ENCODE assay signal across 18 cellular contexts in genomic region chr12:1572731-1573130, GRCh38. TPM values are rescaled to one million over a fixed set of nuclear protein-coding genes. Genes with fewer than 3 reads are reported as not detected.
DNase-seq lines count a peak whose midpoint lies in the region; ATAC-seq, FAIRE-seq and TF ChIP-seq lines count a peak whose summit lies in the region.
"Had no signal": no experiment of that assay in that cellular context is flagged by ENCODE, and none has a peak within 500 bp of the region (broad histone marks: within the 10 kb centered on the region; RNA-seq: fewer than 3 reads in every experiment).

No MANE protein-coding gene starts in this region.

- H3K27me3 Mint-ChIP-seq in astrocyte (ENCODE audit: low read depth, unreplicated experiment) = no peaks in the 10 kb centered on the region
- peaks cover 4 to 9% of the 10 kb centered on the region in 2 donors for H3K27me3 Mint-ChIP-seq in stimulated activated naive B cell treated with anti-CD40 and anti-IgM and Interleukin-4, amounts not matched to agents 10 μg/mL and 1 μg/mL and 100 μg/mL, for 72 hours

- H3K9me3 Mint-ChIP-seq in astrocyte (ENCODE audit: unreplicated experiment) = no peaks in the 10 kb centered on the region
- peaks cover 1 to 3% of the 10 kb centered on the region in 2 donors for H3K9me3 Mint-ChIP-seq in stimulated activated naive B cell treated with anti-CD40 and anti-IgM and Interleukin-4, amounts not matched to agents 10 μg/mL and 1 μg/mL and 100 μg/mL, for 72 hours

- H4K20me1 ChIP-seq in astrocyte (ENCODE audit: insufficient read depth, low read length) = peaks cover 63% of the 10 kb centered on the region

- no peak overlapping the region for H3K9ac ChIP-seq in astrocyte (ENCODE audit: low read length)
- H3K9ac ChIP-seq: SK-N-SH had no signal

- no peak for FAIRE-seq in astrocyte (lab: Jason Lieb, UNC)
- FAIRE-seq: GM12892, H54 had no signal

- H3K79me2 ChIP-seq in astrocyte (ENCODE audit: insufficient read depth, low read length) = peaks cover 51% of the 10 kb centered on the region

- no peaks in the 10 kb centered on the region for H3K9me3 ChIP-seq in astrocyte (ENCODE audit: insufficient read depth, low read depth, low read length)
- H3K9me3 ChIP-seq: SK-N-SH had no signal

- DNase-seq in HT1080 (ENCODE audit: low read depth) (peak; percentile 73), astrocyte (ENCODE audit: low read depth) (no peak), lung microvascular endothelial cell (ENCODE audit: low read depth in 2 of 2) (peak; percentile 46 to 76), cerebellum (ENCODE audit: low spot score) (no peak)
- no peak for DNase-seq in stimulated activated naive B cell treated with anti-CD40 and anti-IgM and Interleukin-4, amounts not matched to agents 10 μg/mL and 1 μg/mL and 100 μg/mL, for 72 hours
- DNase-seq: Calu3, DMS79 treated with DMSO at 0.1 percent for 48 hours, KBM-7, MV-4-11, NCI-H1105, NCI-H2029, NCI-H446 treated with DMSO at 0.1 percent for 48 hours, NCI-H526, SK-N-SH had no signal

- no peak for TF ChIP-seq CTCF in astrocyte (IDR thresholded peaks at IDR 0.05; ENCODE audit: insufficient read depth, low read depth, low read length)

- peaks cover 40% of the 10 kb centered on the region for H3K4me1 Mint-ChIP-seq in astrocyte (ENCODE audit: low read depth, unreplicated experiment)
- H3K4me1 Mint-ChIP-seq in stimulated activated naive B cell treated with anti-CD40 and anti-IgM and Interleukin-4, amounts not matched to agents 10 μg/mL and 1 μg/mL and 100 μg/mL, for 72 hours = peaks cover 29 to 48% of the 10 kb centered on the region in 2 donors

- H2AFZ ChIP-seq in astrocyte (ENCODE audit: low read depth, low read length) = no peak overlapping the region

- H3K4me3 ChIP-seq in astrocyte (ENCODE audit: insufficient read depth, low read depth, low read length) = no peak overlapping the region

- no peak for ATAC-seq in stimulated activated naive B cell treated with anti-CD40 and anti-IgM and Interleukin-4, amounts not matched to agents 10 μg/mL and 1 μg/mL and 100 μg/mL, for 72 hours (replicated peaks)
- ATAC-seq in GM19397 (IDR thresholded peaks at IDR 0.05; ENCODE audit: unreplicated experiment) = no peak
- ATAC-seq in HG03025 (IDR thresholded peaks at IDR 0.05; ENCODE audit: low FRiP score, unreplicated experiment) = no peak

- no peak overlapping the region for H3K27ac Mint-ChIP-seq in astrocyte (ENCODE audit: unreplicated experiment)
- peak overlapping the region; percentile 7 for H3K27ac Mint-ChIP-seq in stimulated activated naive B cell treated with anti-CD40 and anti-IgM and Interleukin-4, amounts not matched to agents 10 μg/mL and 1 μg/mL and 100 μg/mL, for 72 hours

- no peak overlapping the region for H3K27ac ChIP-seq in astrocyte (ENCODE audit: low read depth, low read length)

- H3K4me1 ChIP-seq in astrocyte (ENCODE audit: insufficient read depth, low read length) = peaks cover 19% of the 10 kb centered on the region

- H3K36me3 Mint-ChIP-seq in astrocyte (ENCODE audit: low read depth, unreplicated experiment) = peaks cover 17% of the 10 kb centered on the region
- peaks cover 9 to 13% of the 10 kb centered on the region in 2 donors for H3K36me3 Mint-ChIP-seq in stimulated activated naive B cell treated with anti-CD40 and anti-IgM and Interleukin-4, amounts not matched to agents 10 μg/mL and 1 μg/mL and 100 μg/mL, for 72 hours

- H3K4me2 ChIP-seq in astrocyte (ENCODE audit: low read length) = peak overlapping the region; percentile 4
- H3K4me2 ChIP-seq: SK-N-SH had no signal

- H3K27me3 ChIP-seq in astrocyte (ENCODE audit: insufficient read depth, low read length) = no peaks in the 10 kb centered on the region

- H3K4me3 Mint-ChIP-seq in astrocyte (ENCODE audit: unreplicated experiment) = peak overlapping the region; percentile 54
- H3K4me3 Mint-ChIP-seq in stimulated activated naive B cell treated with anti-CD40 and anti-IgM and Interleukin-4, amounts not matched to agents 10 μg/mL and 1 μg/mL and 100 μg/mL, for 72 hours = no peak overlapping the region

- H3K36me3 ChIP-seq in astrocyte (ENCODE audit: insufficient read depth, low read length) = no peaks in the 10 kb centered on the region

RNA-seq across cellular contexts. Expression of gene FBXL14, which starts 21.6 kb away (rescaled TPM):
- 24.8 and 30.2 TPM in 2 replicates for total RNA-seq in HT1080 (2014; rRNA removed; shearing (Covaris generic))
- 13.8 and 14.1 TPM in 2 replicates for polyA plus RNA-seq in HT1080 (2015; cell fraction: cytosol; rRNA removed)
- polyA plus RNA-seq in HT1080 (2015; cell fraction: nucleus; rRNA removed) = 7.5 and 9.8 TPM in 2 replicates
- total RNA-seq in astrocyte (9.2 and 9.8 TPM in 2 replicates), lung microvascular endothelial cell (10.2 and 15.5 TPM in 2 replicates), cerebellum (17.2 TPM)

RNA-seq across cellular contexts. Expression of gene WNT5B, which starts 56.3 kb away (rescaled TPM):
- total RNA-seq in HT1080 (2014; rRNA removed; shearing (Covaris generic)) = 29.2 and 31.4 TPM in 2 replicates
- polyA plus RNA-seq in HT1080 (2015; cell fraction: cytosol; rRNA removed) = 1.5 and 2.0 TPM in 2 replicates
- 1.9 and 2.2 TPM in 2 replicates for polyA plus RNA-seq in HT1080 (2015; cell fraction: nucleus; rRNA removed)
- total RNA-seq in astrocyte = 110 TPM in 2 replicates
- total RNA-seq in lung microvascular endothelial cell = 0.20 and 0.22 TPM in 2 replicates
- total RNA-seq in cerebellum = 4.9 TPM

Comparison
In these comparisons a context has a peak if more than half of its experiments do, and no peak if none do; other contexts are left out.
1. DNase-seq: peak in HT1080 (single experiment) and lung microvascular endothelial cell (2 of 2); none in astrocyte (single experiment), stimulated activated naive B cell treated with anti-CD40 and anti-IgM and Interleukin-4, amounts not matched to agents 10 μg/mL and 1 μg/mL and 100 μg/mL, for 72 hours (single experiment) and cerebellum (single experiment).